In genomic region chrX:43655961-43656494, GRCh38 we compare ENCODE assay signal across 8 cellular contexts. TPM values are rescaled to one million over a fixed set of nuclear protein-coding genes. Genes with fewer than 3 reads are reported as not detected.
DNase-seq lines count a peak whose midpoint lies in the region; ATAC-seq and TF ChIP-seq lines count a peak whose summit lies in the region.

MAOA (plus strand) TSS chrX:43656299; CDS start chrX:43656342, 43 bp downstream.

- TF ChIP-seq CTCF in RWPE1 (conservative IDR thresholded peaks at IDR 0.05; ENCODE audit: low read depth) (no peak), right atrium auricular region (IDR thresholded peaks at IDR 0.05) (no peak)

- H3K4me1 ChIP-seq in right atrium auricular region = peaks cover 0 to 15% of the 10 kb centered on the region in 2 donors

- ATAC-seq in HG03139 (IDR thresholded peaks at IDR 0.05; ENCODE audit: unreplicated experiment) (no peak), HG03095 (IDR thresholded peaks at IDR 0.05; ENCODE audit: unreplicated experiment) (no peak), GM21423 (IDR thresholded peaks at IDR 0.05; ENCODE audit: unreplicated experiment) (no peak)

- H3K27ac ChIP-seq in RWPE1 (peak within 1 kb of the TSS; percentile 78), right atrium auricular region (peak within 1 kb of the TSS; percentile 85 to 94)

- no peaks in the 10 kb centered on the region for H3K36me3 ChIP-seq in right atrium auricular region

- CTCF ChIA-PET in RWPE1 (lab: Yijun Ruan, JAX) = interaction anchor here (0.7 kb wide), 1 partner anchor 96 kb away, joined by 3 read pairs; no protein-coding TSS in a partner anchor

- POLR2A ChIA-PET in RWPE1 (lab: Yijun Ruan, JAX; ENCODE audit: low non-redundant PET) = no interaction called here

- no peaks in the 10 kb centered on the region for H3K27me3 ChIP-seq in right atrium auricular region

- H3K9me3 ChIP-seq in right atrium auricular region = no peaks in the 10 kb centered on the region

- peak; percentile 12 for DNase-seq in G401 (ENCODE audit: low spot score)
- DNase-seq in RWPE1 (ENCODE audit: low spot score) = peak; percentile 38
- peak in 56 of 58 donors; percentile 0 to 76 (median 38) for DNase-seq in anterior cingulate cortex (lab: John Stamatoyannopoulos, UW)
- peak; percentile 83 for DNase-seq in right atrium auricular region (ENCODE audit: low spot score)
- DNase-seq in pons (ENCODE audit: low spot score) = peak; percentile 34

- in situ Hi-C loops in G401 (cut with HindIII; ENCODE audit: low sequenced_read_pairs) = no loop called here

- H3K4me3 ChIP-seq in right atrium auricular region = peak within 1 kb of the TSS; percentile 65 to 81

RNA-seq across cellular contexts. Expression of gene MAOA, which starts in this region (rescaled TPM):
- total RNA-seq in G401 (2014; rRNA removed; shearing (Covaris generic)) = 0.18 and 1.1 TPM in 2 replicates
- 100 to 1,000 TPM; 111 to 174 TPM for total RNA-seq in right atrium auricular region

Comparison
In these comparisons a context has a peak if more than half of its experiments do, and no peak if none do; other contexts are left out.
1. RNA of gene MAOA (total RNA-seq): 111 to 174 TPM in right atrium auricular region; 0.18 to 1.1 TPM in G401; every median in the first group is over 10 times any median in the second.
2. DNase-seq: peak in every context shown above with its lines; median percentile 83 in right atrium auricular region; 38 in RWPE1; 38 in anterior cingulate cortex; 34 in pons; 12 in G401.